ENCODE assay signal across 12 cellular contexts in genomic region chr20:35883341-35883777, GRCh38.
A peak's percentile ranks its signal among the peaks of the same experiment; 100 is the strongest.
DNase-seq lines count a peak whose midpoint lies in the region; ATAC-seq and TF ChIP-seq lines count a peak whose summit lies in the region.
"Had no signal": no experiment of that assay in that cellular context is flagged by ENCODE, and none has a peak within 500 bp of the region (broad histone marks: within the 10 kb centered on the region; RNA-seq: fewer than 3 reads in every experiment).

No MANE protein-coding gene starts in this region.

- H3K4me2 ChIP-seq in mesendoderm (ENCODE audit: low read length) = no peak overlapping the region

- no peak for ATAC-seq in activated CD8-positive, alpha-beta T cell treated with anti-CD3 and anti-CD28 coated beads for 36 hours
- ATAC-seq in activated CD8-positive, alpha-beta T cell treated with anti-CD3 and anti-CD28 coated beads, Interleukin-2, amount 10 ng/mL, durations not matched to agents 7 days and 5 days = no peak

- no peaks in the 10 kb centered on the region for H3K79me2 ChIP-seq in mesendoderm (ENCODE audit: control insufficient read depth, insufficient read depth, low read length)

- no peak overlapping the region for H3K4me3 ChIP-seq in mesendoderm (ENCODE audit: low read length)
- H3K4me3 ChIP-seq in tibial nerve = no peak overlapping the region

- no peak overlapping the region for H2AK5ac ChIP-seq in mesendoderm (ENCODE audit: low read length)

- peaks cover 4% of the 10 kb centered on the region for H3K36me3 Mint-ChIP-seq in activated CD8-positive, alpha-beta T cell treated with anti-CD3 and anti-CD28 coated beads for 36 hours (ENCODE audit: low read depth)
- H3K36me3 Mint-ChIP-seq in activated CD8-positive, alpha-beta T cell treated with anti-CD3 and anti-CD28 coated beads, Interleukin-2, amount 10 ng/mL, durations not matched to agents 7 days and 5 days (ENCODE audit: low read depth) = peaks cover 10% of the 10 kb centered on the region

- no peak overlapping the region for H2BK120ac ChIP-seq in mesendoderm (ENCODE audit: low read depth, low read length)

- H3K27me3 Mint-ChIP-seq in activated CD8-positive, alpha-beta T cell treated with anti-CD3 and anti-CD28 coated beads for 36 hours = no peaks in the 10 kb centered on the region
- no peaks in the 10 kb centered on the region for H3K27me3 Mint-ChIP-seq in activated CD8-positive, alpha-beta T cell treated with anti-CD3 and anti-CD28 coated beads, Interleukin-2, amount 10 ng/mL, durations not matched to agents 7 days and 5 days (ENCODE audit: low read depth)
- H3K27me3 Mint-ChIP-seq: brain had no signal

- H3K4me1 Mint-ChIP-seq in activated CD8-positive, alpha-beta T cell treated with anti-CD3 and anti-CD28 coated beads for 36 hours (ENCODE audit: low read depth) = peaks cover 27% of the 10 kb centered on the region
- H3K4me1 Mint-ChIP-seq in activated CD8-positive, alpha-beta T cell treated with anti-CD3 and anti-CD28 coated beads, Interleukin-2, amount 10 ng/mL, durations not matched to agents 7 days and 5 days (ENCODE audit: low read depth) = peaks cover 13% of the 10 kb centered on the region

- TF ChIP-seq EP300 in tibial nerve (IDR thresholded peaks at IDR 0.05) = no peak

- CTCF ChIA-PET in activated CD8-positive, alpha-beta T cell treated with anti-CD3 and anti-CD28 coated beads for 36 hours (lab: Charles Lee) = interaction anchor here (1.2 to 2.5 kb wide), 4 partner anchors 8 to 183 kb away, joined by 3 to 9 read pairs (median 4); no protein-coding TSS in a partner anchor
- CTCF ChIA-PET in activated CD8-positive, alpha-beta T cell treated with anti-CD3 and anti-CD28 coated beads, Interleukin-2, amount 10 ng/mL, durations not matched to agents 7 days and 5 days (lab: Charles Lee) = interaction anchor here (1.6 kb wide), 1 partner anchor 16 kb away, joined by 5 read pairs; no protein-coding TSS in a partner anchor

- H4K8ac ChIP-seq in mesendoderm (ENCODE audit: low read depth, low read length) = no peak overlapping the region

- TF ChIP-seq CTCF in activated CD8-positive, alpha-beta T cell treated with anti-CD3 and anti-CD28 coated beads for 36 hours (IDR thresholded peaks at IDR 0.05) = no peak
- no peak for TF ChIP-seq CTCF in tibial nerve (IDR thresholded peaks at IDR 0.05)

- no peak overlapping the region for H3K23ac ChIP-seq in mesendoderm (ENCODE audit: low read length)

- peaks cover 6% of the 10 kb centered on the region for H3K79me1 ChIP-seq in mesendoderm (ENCODE audit: low read length)

- H3K18ac ChIP-seq in mesendoderm (ENCODE audit: low read length) = no peak overlapping the region

- peaks cover 5% of the 10 kb centered on the region for H3K4me1 ChIP-seq in mesendoderm (ENCODE audit: control insufficient read depth, low read depth, low read length)
- H3K4me1 ChIP-seq in tibial nerve = peaks cover 0 to 18% (median 0%) of the 10 kb centered on the region in 4 donors

- no peak overlapping the region for H4K5ac ChIP-seq in mesendoderm (ENCODE audit: low read length)

- no peaks in the 10 kb centered on the region for H3K27me3 ChIP-seq in mesendoderm (ENCODE audit: insufficient read depth, low read length, poor library complexity)
- H3K27me3 ChIP-seq in tibial nerve = no peaks in the 10 kb centered on the region

- H3K27ac Mint-ChIP-seq in activated CD8-positive, alpha-beta T cell treated with anti-CD3 and anti-CD28 coated beads for 36 hours = peak overlapping the region; percentile 4
- no peak overlapping the region for H3K27ac Mint-ChIP-seq in activated CD8-positive, alpha-beta T cell treated with anti-CD3 and anti-CD28 coated beads, Interleukin-2, amount 10 ng/mL, durations not matched to agents 7 days and 5 days

- TF ChIP-seq POLR2A in tibial nerve (IDR thresholded peaks at IDR 0.05) = no peak

- no peak overlapping the region for H3K9ac ChIP-seq in mesendoderm (ENCODE audit: low read length)

- H3K56ac ChIP-seq in mesendoderm (ENCODE audit: low read length) = no peak overlapping the region

- DNase-seq in activated CD8-positive, alpha-beta T cell treated with anti-CD3 and anti-CD28 coated beads for 36 hours = no peak
- DNase-seq in activated CD8-positive, alpha-beta T cell treated with anti-CD3 and anti-CD28 coated beads, Interleukin-2, amount 10 ng/mL, durations not matched to agents 7 days and 5 days = no peak
- DNase-seq in astrocyte of the hippocampus (ENCODE audit: low read depth, low spot score) = peak; percentile 29
- peak; percentile 68 for DNase-seq in mesendoderm
- no peak for DNase-seq in tibial nerve (ENCODE audit: low spot score in 2 of 2)
- DNase-seq in stimulated activated CD4-positive, alpha-beta T cell treated with anti-CD3 and anti-CD28 coated beads, Interleukin-4, amount 100 ng/mL, for 24 hours = no peak
- no peak for DNase-seq in NCI-H446 treated with DMSO at 0.1 percent for 48 hours (lab: John Stamatoyannopoulos, UW)
- DNase-seq in LoVo (ENCODE audit: low spot score) = no peak
- DNase-seq: activated CD4-positive, CD25-positive, alpha-beta regulatory T cell treated with anti-CD3 and anti-CD28 coated beads, Interleukin-2, amount 50 U/mL, for 72 hours; retina had no signal

- no peak overlapping the region for H3K4me3 Mint-ChIP-seq in activated CD8-positive, alpha-beta T cell treated with anti-CD3 and anti-CD28 coated beads for 36 hours
- no peak overlapping the region for H3K4me3 Mint-ChIP-seq in activated CD8-positive, alpha-beta T cell treated with anti-CD3 and anti-CD28 coated beads, Interleukin-2, amount 10 ng/mL, durations not matched to agents 7 days and 5 days
- H3K4me3 Mint-ChIP-seq: brain had no signal

- H3K27ac ChIP-seq in mesendoderm (ENCODE audit: low read depth, low read length) (peak overlapping the region; percentile 30), tibial nerve (peak overlapping the region; percentile 74 to 88 (median 84))
- H3K27ac ChIP-seq: 22Rv1 had no signal

- no CpG with 5 or more reads among the region's 6 CpGs for WGBS in mesendoderm (ENCODE audit: extremely low coverage, insufficient coverage, low lambda C conversion rate)
- WGBS in tibial nerve, 2 donors = 84 to 87% methylated on average over 6 of the region's 6 CpGs

- intact Hi-C loops in activated CD8-positive, alpha-beta T cell treated with anti-CD3 and anti-CD28 coated beads for 36 hours (cut with micrococcal nuclease) = no loop called here

- H3K9me3 Mint-ChIP-seq in activated CD8-positive, alpha-beta T cell treated with anti-CD3 and anti-CD28 coated beads for 36 hours = no peaks in the 10 kb centered on the region
- H3K9me3 Mint-ChIP-seq in activated CD8-positive, alpha-beta T cell treated with anti-CD3 and anti-CD28 coated beads, Interleukin-2, amount 10 ng/mL, durations not matched to agents 7 days and 5 days (ENCODE audit: insufficient read depth) = no peaks in the 10 kb centered on the region
- H3K9me3 Mint-ChIP-seq: brain had no signal

- no peak overlapping the region for H2BK15ac ChIP-seq in mesendoderm (replicated peaks; ENCODE audit: low read depth)

- no peak overlapping the region for H2BK5ac ChIP-seq in mesendoderm (ENCODE audit: low read length)

- H3K9me3 ChIP-seq in tibial nerve = no peaks in the 10 kb centered on the region

- POLR2A ChIA-PET in activated CD8-positive, alpha-beta T cell treated with anti-CD3 and anti-CD28 coated beads for 36 hours (lab: Charles Lee) = interaction anchor here (1.8 kb wide), 1 partner anchor 140 kb away, joined by 5 read pairs; no protein-coding TSS in a partner anchor
- POLR2A ChIA-PET in activated CD8-positive, alpha-beta T cell treated with anti-CD3 and anti-CD28 coated beads, Interleukin-2, amount 10 ng/mL, durations not matched to agents 7 days and 5 days (lab: Charles Lee) = interaction anchor here (2.8 kb wide), 1 partner anchor 141 kb away, joined by 10 read pairs; the partner anchor contains the start of gene RBM39

- H3K36me3 ChIP-seq in mesendoderm (ENCODE audit: control insufficient read depth, insufficient read depth, low read length) (no peaks in the 10 kb centered on the region), tibial nerve (peaks cover 0 to 10% (median 2%) of the 10 kb centered on the region in 3 donors)

- no peak overlapping the region for H3K4ac ChIP-seq in mesendoderm (ENCODE audit: low read depth, low read length)

Comparison
In these comparisons a context has a peak if more than half of its experiments do, and no peak if none do; other contexts are left out.
1. DNase-seq: peak in astrocyte of the hippocampus (single experiment) and mesendoderm (single experiment); none in activated CD8-positive, alpha-beta T cell treated with anti-CD3 and anti-CD28 coated beads for 36 hours (single experiment), activated CD8-positive, alpha-beta T cell treated with anti-CD3 and anti-CD28 coated beads, Interleukin-2, amount 10 ng/mL, durations not matched to agents 7 days and 5 days (single experiment), tibial nerve (0 of 2), stimulated activated CD4-positive, alpha-beta T cell treated with anti-CD3 and anti-CD28 coated beads, Interleukin-4, amount 100 ng/mL, for 24 hours (single experiment), NCI-H446 treated with DMSO at 0.1 percent for 48 hours (single experiment) and LoVo (single experiment).